ENCODE assay signal across 8 cellular contexts in the genomic region with DNA sequence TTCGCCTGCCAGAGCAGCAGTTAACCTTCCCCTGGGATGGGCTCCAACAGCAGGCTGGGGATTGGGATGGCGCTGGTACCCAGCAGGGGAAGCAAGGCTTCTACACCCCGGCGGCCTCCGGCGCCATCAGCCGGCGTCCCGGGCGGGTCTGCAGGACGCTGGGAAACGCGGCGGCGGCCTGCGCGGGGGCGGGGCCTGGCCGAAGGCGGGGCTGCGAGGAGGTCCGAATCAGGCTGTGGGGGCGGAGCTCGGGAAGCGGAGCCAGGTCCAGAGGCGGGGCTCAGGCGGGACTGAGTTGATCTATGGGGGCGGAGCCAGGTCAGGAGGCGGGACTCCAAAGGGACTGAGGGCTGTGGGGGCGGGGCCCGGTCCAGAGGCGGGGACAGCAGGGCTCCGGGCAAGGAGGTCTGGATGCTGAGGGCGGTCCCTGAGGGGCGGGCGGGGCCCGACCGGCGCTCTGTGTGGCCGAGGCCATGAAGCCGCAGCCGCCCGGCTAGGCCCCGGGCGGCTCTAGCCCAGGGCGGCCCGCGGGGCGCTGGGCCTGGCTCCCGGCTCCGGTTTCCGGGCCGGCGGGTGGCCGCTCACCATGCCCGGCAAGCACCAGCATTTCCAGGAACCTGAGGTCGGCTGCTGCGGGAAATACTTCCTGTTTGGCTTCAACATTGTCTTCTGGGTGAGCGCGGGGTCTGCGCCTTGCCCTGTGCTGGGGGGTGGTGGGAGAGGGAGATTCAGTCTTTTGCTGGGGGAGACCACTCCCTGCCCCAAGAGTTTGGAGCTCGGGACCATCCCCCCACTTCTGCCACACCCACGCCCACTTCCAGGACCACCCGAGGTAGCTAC. TPM values are rescaled to one million over a fixed set of nuclear protein-coding genes. Genes with fewer than 3 reads are reported as not detected.
DNase-seq lines count a peak whose midpoint lies in the region; ATAC-seq, FAIRE-seq and TF ChIP-seq lines count a peak whose summit lies in the region.

A gene with protein sequence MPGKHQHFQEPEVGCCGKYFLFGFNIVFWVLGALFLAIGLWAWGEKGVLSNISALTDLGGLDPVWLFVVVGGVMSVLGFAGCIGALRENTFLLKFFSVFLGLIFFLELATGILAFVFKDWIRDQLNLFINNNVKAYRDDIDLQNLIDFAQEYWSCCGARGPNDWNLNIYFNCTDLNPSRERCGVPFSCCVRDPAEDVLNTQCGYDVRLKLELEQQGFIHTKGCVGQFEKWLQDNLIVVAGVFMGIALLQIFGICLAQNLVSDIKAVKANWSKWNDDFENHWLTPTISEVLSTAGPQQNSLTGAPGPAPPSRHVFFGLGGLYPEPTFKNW (plus strand): TSS at position 455 of the 840 bp plus-strand sequence. CDS start 132 bp downstream, at position 587.

- peak within 1 kb of the TSS; percentile 56; the same call in 1 of the 2 replicates for H2BK120ac ChIP-seq in IMR-90 (ENCODE audit: low read depth, low read length)

- H3K27me3 ChIP-seq in IMR-90 (ENCODE audit: control insufficient read depth, insufficient read depth, low read length) (no peaks in the 10 kb centered on the region; the same call in 1 of the 2 replicates), endothelial cell of umbilical vein (ENCODE audit: control insufficient read depth in 2 of 2, insufficient read depth in 2 of 2, low read length in 2 of 2) (no peaks in the 10 kb centered on the region)

- in situ Hi-C loops in IMR-90 (cut with MboI; ENCODE audit: low sequenced_read_pairs), result no loop called here

- peak within 1 kb of the TSS; percentile 98 for H2AFZ ChIP-seq in IMR-90 (replicated peaks; ENCODE audit: low read length, poor library complexity)
- peak within 1 kb of the TSS; percentile 80 for H2AFZ ChIP-seq in OCI-LY7 (ENCODE audit: low read length)
- peak within 1 kb of the TSS; percentile 62 for H2AFZ ChIP-seq in endothelial cell of umbilical vein (ENCODE audit: low read depth, low read length)

- H3K4me3 ChIP-seq in IMR-90 (ENCODE audit: insufficient read depth, low read depth, low read length) (peak within 1 kb of the TSS; percentile 76), OCI-LY7 (ENCODE audit: low read depth, low read length, poor library complexity, severe bottlenecking) (peak within 1 kb of the TSS; percentile 86), endothelial cell of umbilical vein (replicated peaks in 1 of 3; ENCODE audit: insufficient read depth in 1 of 3, low read depth in 1 of 3, low read length in 3 of 3) (peak within 1 kb of the TSS; percentile 29 to 51 (median 50))

- H2BK20ac ChIP-seq in IMR-90 (ENCODE audit: low read depth, low read length), result no peak within 1 kb of the TSS

- H3K9ac ChIP-seq in IMR-90 (ENCODE audit: low read depth, low read length) (peak within 1 kb of the TSS; percentile 85), endothelial cell of umbilical vein (replicated peaks; ENCODE audit: extremely low read depth, insufficient read depth, low read length) (peak within 1 kb of the TSS; percentile 62)

- ATAC-seq in GM21528 (IDR thresholded peaks at IDR 0.05; ENCODE audit: low FRiP score, unreplicated experiment) (peak; percentile 96), IMR-90 (ENCODE audit: low read depth) (peak; percentile 99)

- peak within 1 kb of the TSS; percentile 92 for H4K91ac ChIP-seq in IMR-90 (ENCODE audit: insufficient read depth, low read depth, low read length)

- H3K4me1 ChIP-seq in IMR-90 (ENCODE audit: control insufficient read depth, insufficient read depth, low read length), result peaks cover 10% of the 10 kb centered on the region; the same call in 1 of the 2 replicates
- H3K4me1 ChIP-seq in OCI-LY7 (ENCODE audit: insufficient read depth, low read length, poor library complexity, severe bottlenecking), result peaks cover 24% of the 10 kb centered on the region
- H3K4me1 ChIP-seq in endothelial cell of umbilical vein (ENCODE audit: control insufficient read depth, extremely low read depth, insufficient read depth, low read length), result peaks cover 12% of the 10 kb centered on the region

- H4K5ac ChIP-seq in IMR-90 (ENCODE audit: low read depth, low read length), result peak within 1 kb of the TSS; percentile 54

- H3K9me2 ChIP-seq in OCI-LY7 (ENCODE audit: insufficient read depth, low read length), result no peaks in the 10 kb centered on the region

- H3K36me3 ChIP-seq in IMR-90 (ENCODE audit: control insufficient read depth, insufficient read depth, low read length) (no peaks in the 10 kb centered on the region), OCI-LY7 (ENCODE audit: insufficient read depth, low read length) (no peaks in the 10 kb centered on the region), endothelial cell of umbilical vein (ENCODE audit: control insufficient read depth in 2 of 2, extremely low read depth in 1 of 2, insufficient read depth in 2 of 2, low read length in 2 of 2) (no peaks in the 10 kb centered on the region)

- peak within 1 kb of the TSS; percentile 96 for H2AK9ac ChIP-seq in IMR-90 (replicated peaks; ENCODE audit: low read depth, low read length, poor library complexity)

- H3K56ac ChIP-seq in IMR-90 (ENCODE audit: extremely low read depth, insufficient read depth, low read length), result peak within 1 kb of the TSS; percentile 57; the same call in 1 of the 2 replicates

- H3K27ac ChIP-seq in IMR-90 (ENCODE audit: insufficient read depth, low read length) (peak within 1 kb of the TSS; percentile 51), OCI-LY7 (ENCODE audit: low read depth, low read length, poor library complexity, severe bottlenecking) (peak within 1 kb of the TSS; percentile 42), endothelial cell of umbilical vein (ENCODE audit: insufficient read depth, low read depth, low read length) (peak within 1 kb of the TSS; percentile 0)

- TF ChIP-seq CTCF in IMR-90 (conservative IDR thresholded peaks at IDR 0.05; ENCODE audit: low read depth, low read length) (peak; percentile 64), OCI-LY7 (conservative IDR thresholded peaks at IDR 0.05; ENCODE audit: low read length) (peak; percentile 62), endothelial cell of umbilical vein (IDR thresholded peaks at IDR 0.05; ENCODE audit: extremely low read depth in 1 of 2, insufficient read depth in 1 of 2, low read depth in 1 of 2, low read length in 2 of 2) (peak in 1 of 2 donors; percentile 10)

- peak within 1 kb of the TSS; percentile 96 to 99 for H4K8ac ChIP-seq in IMR-90 (ENCODE audit: low read depth in 2 of 2, low read length in 2 of 2)

- no peak within 1 kb of the TSS for H2BK15ac ChIP-seq in IMR-90 (ENCODE audit: low read depth, low read length)

- H3K9me1 ChIP-seq in IMR-90 (ENCODE audit: insufficient read depth, low read length) (peaks cover 10% of the 10 kb centered on the region; the same call in 1 of the 2 replicates), endothelial cell of umbilical vein (replicated peaks; ENCODE audit: control insufficient read depth, extremely low read depth, insufficient read depth, low read length) (no peaks in the 10 kb centered on the region)

- peaks cover 4 to 33% of the 10 kb centered on the region in 2 experiments for H3K79me1 ChIP-seq in IMR-90 (ENCODE audit: low read depth in 1 of 2, low read length in 2 of 2)

- H3K4me2 ChIP-seq in IMR-90 (ENCODE audit: low read depth, low read length), result peak within 1 kb of the TSS; percentile 95
- H3K4me2 ChIP-seq in OCI-LY7 (ENCODE audit: low read length), result peak within 1 kb of the TSS; percentile 91
- H3K4me2 ChIP-seq in endothelial cell of umbilical vein (ENCODE audit: insufficient read depth, low read length), result peak within 1 kb of the TSS; percentile 68

- H3K9me3 ChIP-seq in IMR-90 (ENCODE audit: control insufficient read depth, insufficient read depth, low read length) (no peaks in the 10 kb centered on the region), OCI-LY7 (ENCODE audit: low read length) (no peaks in the 10 kb centered on the region), endothelial cell of umbilical vein (replicated peaks; ENCODE audit: control insufficient read depth, insufficient read depth, low read length) (no peaks in the 10 kb centered on the region)

- H3K79me2 ChIP-seq in OCI-LY7 (ENCODE audit: insufficient read depth, low read depth, low read length) (no peaks in the 10 kb centered on the region), endothelial cell of umbilical vein (ENCODE audit: control insufficient read depth, insufficient read depth, low read length) (peaks cover 9% of the 10 kb centered on the region)

- peak; percentile 96 for FAIRE-seq in endothelial cell of umbilical vein (lab: Jason Lieb, UNC)

- H3K4ac ChIP-seq in IMR-90 (ENCODE audit: low read depth, low read length), result peak within 1 kb of the TSS; percentile 90

- peak; percentile 94 for DNase-seq in DMS 273 treated with DMSO at 0.1 percent for 48 hours (lab: John Stamatoyannopoulos, UW)
- DNase-seq in IMR-90, result peak; percentile 98
- DNase-seq in OCI-LY7 (ENCODE audit: low spot score), result peak; percentile 100
- peak; percentile 98 for DNase-seq in activated T-cell treated with anti-CD3 and anti-CD28 coated beads for 1 hour (ENCODE audit: low read depth)
- DNase-seq in endothelial cell of umbilical vein (ENCODE audit: low read depth, low spot score), result peak; percentile 99
- peak; percentile 98 for DNase-seq in middle frontal gyrus (ENCODE audit: extremely low spot score, low spot score)
- DNase-seq in stimulated activated CD8-positive, alpha-beta memory T cell treated with anti-CD3 and anti-CD28 coated beads, Interleukin-2, amount 100 ng/mL, for 48 hours (ENCODE audit: low read depth in 2 of 2), result peak; percentile 100

- H2AK5ac ChIP-seq in IMR-90 (ENCODE audit: low read depth, low read length), result peak within 1 kb of the TSS; percentile 87

- WGBS in IMR-90 (ENCODE audit: extremely low coverage in 2 of 2, insufficient read length in 1 of 2), 2 experiments, result 1% methylated on average over 33 of the region's 64 CpGs; no CpG with 5 or more reads in 1 of the 2 experiments

- BruUV-seq in IMR-90 (replicated peaks; lab: Mats Ljungman, UMichigan) (no TSS peak), OCI-LY7 (replicated peaks; lab: Mats Ljungman, UMichigan) (no TSS peak), endothelial cell of umbilical vein (replicated peaks; lab: Mats Ljungman, UMichigan) (TSS peak; percentile 44)

- CTCF ChIA-PET in IMR-90 (lab: Yijun Ruan, JAX), result interaction anchor here (0.5 to 2.0 kb wide), 9 partner anchors 10 to 259 kb away, joined by 3 to 13 read pairs (median 4); a partner anchor contains a TSS
- CTCF ChIA-PET in OCI-LY7 (lab: Charles Lee; ENCODE audit: unreplicated experiment), result interaction anchor here (0.6 to 1.6 kb wide), 4 partner anchors 13 to 311 kb away, joined by 3 to 9 read pairs (median 6); no protein-coding TSS in a partner anchor
- CTCF ChIA-PET in endothelial cell of umbilical vein (lab: Charles Lee), result interaction anchor here (0.6 to 2.4 kb wide), 14 partner anchors 11 to 917 kb away, joined by 3 to 20 read pairs (median 6); a partner anchor contains a TSS

- dilution Hi-C loops in IMR-90 (cut with HindIII; ENCODE audit: low sequenced_read_pairs, unreplicated experiment), result no loop called here
- dilution Hi-C loops in endothelial cell of umbilical vein (cut with MboI; ENCODE audit: extremely low pct_ligation_motif_present, low sequenced_read_pairs), result no loop called here

- peak within 1 kb of the TSS; percentile 46 for H3K18ac ChIP-seq in IMR-90 (ENCODE audit: low read depth, low read length)

- no peak within 1 kb of the TSS for H2BK5ac ChIP-seq in IMR-90 (ENCODE audit: low read depth, low read length, poor library complexity, severe bottlenecking)

- peak within 1 kb of the TSS; percentile 82 for H3K23ac ChIP-seq in IMR-90 (ENCODE audit: low read depth, low read length)

- peak; percentile 70 for TF ChIP-seq RAD21 in IMR-90 (IDR thresholded peaks at IDR 0.05; ENCODE audit: low read length)

- peaks cover 20% of the 10 kb centered on the region for H4K20me1 ChIP-seq in IMR-90 (ENCODE audit: insufficient read depth, low read length)
- no peaks in the 10 kb centered on the region for H4K20me1 ChIP-seq in OCI-LY7 (ENCODE audit: insufficient read depth, low read length)
- H4K20me1 ChIP-seq in endothelial cell of umbilical vein (replicated peaks; ENCODE audit: control insufficient read depth, extremely low read depth, insufficient read depth, low read length), result no peaks in the 10 kb centered on the region

- POLR2A ChIA-PET in IMR-90 (lab: Charles Lee; ENCODE audit: unreplicated experiment), result no interaction called here
- POLR2A ChIA-PET in OCI-LY7 (lab: Charles Lee), result interaction anchor here (0.6 to 2.3 kb wide), 7 partner anchors 13 to 574 kb away, joined by 3 to 15 read pairs (median 4); a partner anchor contains a TSS
- POLR2A ChIA-PET in endothelial cell of umbilical vein (lab: Charles Lee), result interaction anchor here (0.9 to 1.6 kb wide), 3 partner anchors 13 to 110 kb away, joined by 3 to 4 read pairs (median 3); a partner anchor contains a TSS

- peak within 1 kb of the TSS; percentile 93 for H3K14ac ChIP-seq in IMR-90 (replicated peaks; ENCODE audit: low read depth, low read length)

- peak; percentile 86 for TF ChIP-seq POLR2A in IMR-90 (IDR thresholded peaks at IDR 0.05; ENCODE audit: low read depth, low read length)
- TF ChIP-seq POLR2A in endothelial cell of umbilical vein (IDR thresholded peaks at IDR 0.05; ENCODE audit: low read depth, low read length), result peak; percentile 98

- intact Hi-C loops in IMR-90 (cut with micrococcal nuclease), result loop anchor here (1.0 to 10.0 kb wide), 2 partner anchors 73 to 232 kb away; a partner anchor contains a TSS
- intact Hi-C loops in OCI-LY7 (cut with micrococcal nuclease; ENCODE audit: unreplicated experiment), result loop anchor here (1.0 to 5.0 kb wide), 4 partner anchors 17 to 655 kb away; a partner anchor contains a TSS
- intact Hi-C loops in endothelial cell of umbilical vein (cut with micrococcal nuclease), result loop anchor here (1.0 to 2.0 kb wide), 5 partner anchors 28 to 259 kb away; a partner anchor contains a TSS

RNA-seq across cellular contexts. Expression of the gene that starts here (rescaled TPM):
- total RNA-seq in IMR-90 (2012; rRNA removed) (34.2 and 35.3 TPM in 2 replicates), OCI-LY7 (2022) (18.4 and 23.3 TPM in 2 replicates), endothelial cell of umbilical vein (55.9 and 57.0 TPM in 2 replicates)
- polyA plus RNA-seq in IMR-90 (2012; rRNA removed) (40.9 and 41.6 TPM in 2 replicates), endothelial cell of umbilical vein (64.1 and 73.3 TPM in 2 replicates)
- 40.1 and 58.5 TPM in 2 replicates for polyA plus RNA-seq in IMR-90 (2012; cell fraction: cytosol; rRNA removed)
- polyA plus RNA-seq in IMR-90 (2012; cell fraction: nucleus; rRNA removed; ENCODE audit: low replicate concordance), result 74.1 and 106 TPM in 2 replicates
- total RNA-seq in OCI-LY7 (2014; rRNA removed; shearing (Covaris generic)), result 9.3 and 10.3 TPM in 2 replicates
- 45.0 and 54.0 TPM in 2 replicates for polyA plus RNA-seq in endothelial cell of umbilical vein (2011; cell fraction: cytosol; rRNA removed)
- 85.7 and 95.0 TPM in 2 replicates for polyA plus RNA-seq in endothelial cell of umbilical vein (2011; cell fraction: nucleus; rRNA removed)
- 54.6 and 56.8 TPM in 2 replicates for polyA plus RNA-seq in endothelial cell of umbilical vein (2012)
- polyA minus RNA-seq in endothelial cell of umbilical vein, result 91.1 and 94.5 TPM in 2 replicates
- 12.0 TPM for polyA minus RNA-seq in endothelial cell of umbilical vein (2011; cell fraction: cytosol; rRNA and poly(A)+ RNA removed)
- polyA minus RNA-seq in endothelial cell of umbilical vein (2011; cell fraction: nucleus; rRNA and poly(A)+ RNA removed), result 30.8 and 33.2 TPM in 2 replicates

Comparison
In these comparisons a context has a peak if more than half of its experiments do, and no peak if none do; other contexts are left out.
1. Peak in every context shown above with its lines: DNase-seq, ATAC-seq, H3K4me3 ChIP-seq and H3K27ac ChIP-seq.
2. H3K27ac ChIP-seq: peak in every context shown above with its lines; median percentile 51 in IMR-90; 42 in OCI-LY7; 0 in endothelial cell of umbilical vein.